Comparison of ENCODE assay signal across 16 cellular contexts in the genomic region with DNA sequence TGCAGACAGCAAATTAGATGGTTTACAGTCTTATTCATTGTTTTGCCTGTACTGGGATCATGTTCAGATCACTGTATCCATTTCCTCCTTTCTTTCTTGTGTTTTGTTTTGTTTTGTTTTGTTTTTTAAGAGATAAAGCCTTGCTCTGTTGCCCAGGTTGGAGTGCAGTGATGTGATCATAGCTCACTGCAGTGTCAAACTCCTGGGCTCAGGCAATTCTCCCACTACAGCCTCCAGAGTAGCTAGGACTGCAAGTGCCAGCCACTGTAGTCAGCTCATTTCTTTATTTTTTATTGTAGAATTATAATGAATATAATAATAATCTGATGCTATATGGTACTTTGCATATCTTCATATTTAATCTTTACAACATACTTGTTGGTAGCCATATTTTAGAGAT.
DNase-seq lines count a peak whose midpoint lies in the region; ATAC-seq and TF ChIP-seq lines count a peak whose summit lies in the region.
"Had no signal": no experiment of that assay in that cellular context is flagged by ENCODE, and none has a peak within 500 bp of the region (broad histone marks: within the 10 kb centered on the region; RNA-seq: fewer than 3 reads in every experiment).

No MANE protein-coding gene starts in this region.

- no peak overlapping the region for H3K4me3 ChIP-seq in neuronal stem cell (ENCODE audit: low read length in 2 of 2)

- H3K9me3 Mint-ChIP-seq in Calu3 (ENCODE audit: low read depth, unreplicated experiment) = no peaks in the 10 kb centered on the region

- no peak overlapping the region for H2BK120ac ChIP-seq in neuronal stem cell (ENCODE audit: low read depth, low read length)

- no peaks in the 10 kb centered on the region for H3K4me1 Mint-ChIP-seq in Calu3 (ENCODE audit: low read depth, unreplicated experiment)

- H2BK12ac ChIP-seq in neuronal stem cell (ENCODE audit: low read length) = no peak overlapping the region

- intact Hi-C loops in left cardiac atrium (cut with DNase I) (no loop called here), Calu3 (cut with micrococcal nuclease; ENCODE audit: unreplicated experiment) (no loop called here)

- H2BK5ac ChIP-seq in neuronal stem cell (ENCODE audit: low read length) = no peak overlapping the region

- BruUV-seq in Calu3 (replicated peaks; lab: Mats Ljungman, UMichigan) = no TSS peak

- H3K27me3 ChIP-seq in neuronal stem cell (ENCODE audit: control insufficient read depth in 3 of 3, insufficient read depth in 3 of 3, low read depth in 1 of 3, low read length in 3 of 3) = no peaks in the 10 kb centered on the region

- no peak overlapping the region for H3K9ac ChIP-seq in neuronal stem cell (ENCODE audit: low read depth, low read length, poor library complexity)

- no peak overlapping the region for H3K23ac ChIP-seq in neuronal stem cell (ENCODE audit: low read depth, low read length, poor library complexity)

- H4K91ac ChIP-seq in neuronal stem cell (ENCODE audit: low read depth, low read length, poor library complexity) = no peak overlapping the region

- H3K27ac ChIP-seq in VCaP (peak overlapping the region; percentile 14; the same call in 1 of the 2 replicates), neuronal stem cell (replicated peaks; ENCODE audit: low read length) (no peak overlapping the region)
- H3K27ac ChIP-seq: C4-2B, HL-60 had no signal

- H3K4me1 ChIP-seq in neuronal stem cell (ENCODE audit: control insufficient read depth in 2 of 2, insufficient read depth in 1 of 2, low read depth in 1 of 2, low read length in 2 of 2) = peaks cover 3 to 6% of the 10 kb centered on the region in 2 donors

- H3K36me3 ChIP-seq in neuronal stem cell (replicated peaks in 1 of 2; ENCODE audit: control insufficient read depth in 2 of 2, insufficient read depth in 2 of 2, low read length in 2 of 2) = no peaks in the 10 kb centered on the region

- TF ChIP-seq CTCF in VCaP (conservative IDR thresholded peaks at IDR 0.05) (no peak), Calu3 (IDR thresholded peaks at IDR 0.05; ENCODE audit: unreplicated experiment) (no peak)

- no peak overlapping the region for H2BK15ac ChIP-seq in neuronal stem cell (ENCODE audit: low read length)

- no peak overlapping the region for H3K4ac ChIP-seq in neuronal stem cell (ENCODE audit: low read length)

- H3K27me3 Mint-ChIP-seq in Calu3 (ENCODE audit: unreplicated experiment) = no peaks in the 10 kb centered on the region

- H3K27ac Mint-ChIP-seq in Calu3 (ENCODE audit: unreplicated experiment) = no peak overlapping the region

- H3K36me3 Mint-ChIP-seq in Calu3 (ENCODE audit: insufficient read depth, unreplicated experiment) = no peaks in the 10 kb centered on the region

- H3K9me3 ChIP-seq in neuronal stem cell (replicated peaks in 1 of 2; ENCODE audit: control insufficient read depth in 2 of 2, insufficient read depth in 1 of 2, low read depth in 1 of 2, low read length in 2 of 2) = no peaks in the 10 kb centered on the region

- H3K18ac ChIP-seq in neuronal stem cell (ENCODE audit: low read length) = no peak overlapping the region

- H3K4me2 ChIP-seq in neuronal stem cell (ENCODE audit: insufficient read depth, low read length, poor library complexity, severe bottlenecking) = no peak overlapping the region

- no peak overlapping the region for H3K14ac ChIP-seq in neuronal stem cell (ENCODE audit: low read length)

- CTCF ChIA-PET in Calu3 (lab: Charles Lee) = no interaction called here

- ATAC-seq in left cardiac atrium = peak; percentile 25 to 31
- no peak for ATAC-seq in GM18873 (IDR thresholded peaks at IDR 0.05; ENCODE audit: low FRiP score, unreplicated experiment)
- ATAC-seq in GM21786 (IDR thresholded peaks at IDR 0.05; ENCODE audit: unreplicated experiment) = no peak

- H3K79me1 ChIP-seq in neuronal stem cell (ENCODE audit: low read depth, low read length) = no peaks in the 10 kb centered on the region

- H3K4me3 Mint-ChIP-seq in Calu3 (ENCODE audit: low read depth, unreplicated experiment) = no peak overlapping the region

- H4K8ac ChIP-seq in neuronal stem cell (ENCODE audit: low read depth, low read length) = no peak overlapping the region

- DNase-seq in NCI-H345 (lab: John Stamatoyannopoulos, UW) (peak; percentile 20), NCI-H345 treated with DMSO at 0.1 percent for 48 hours (lab: John Stamatoyannopoulos, UW; ENCODE audit: unreplicated experiment) (no peak), left cardiac atrium (no peak), neuronal stem cell (ENCODE audit: low spot score) (no peak), Calu3 (no peak)
- DNase-seq: DMS79 treated with DMSO at 0.1 percent for 48 hours, GOT3, NCI-H1048, NCI-H146, NCI-H510A treated with DMSO at 0.1 percent for 48 hours, SIG-M5 had no signal

- H2AK5ac ChIP-seq in neuronal stem cell (ENCODE audit: low read depth, low read length) = no peak overlapping the region

- H2AFZ ChIP-seq in neuronal stem cell (ENCODE audit: low read length) = peak overlapping the region; percentile 71

Comparison
In these comparisons a context has a peak if more than half of its experiments do, and no peak if none do; other contexts are left out.
1. ATAC-seq: peak in left cardiac atrium (2 of 2); none in GM18873 (single experiment) and GM21786 (single experiment).